7 cellular contexts compared by ENCODE assay signal in the genomic region with DNA sequence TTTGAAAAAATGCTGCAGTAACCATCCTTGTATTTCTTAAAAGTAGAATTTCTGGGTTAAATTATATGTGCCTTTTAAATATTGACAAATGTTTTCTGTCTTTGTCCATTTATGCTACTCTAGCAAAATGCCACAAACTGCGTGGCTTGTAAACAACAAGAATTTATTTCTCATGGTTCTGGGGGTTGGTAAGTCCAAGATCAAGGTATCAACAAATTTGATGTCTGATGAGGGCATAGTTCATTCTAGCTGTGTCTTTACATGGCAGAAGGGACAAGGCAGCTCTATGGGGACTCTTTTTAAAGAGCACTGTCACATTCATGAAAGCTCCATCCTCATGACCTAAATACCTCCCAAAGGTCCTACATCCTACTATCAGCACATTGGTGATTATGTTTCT.
"Had no signal": no experiment of that assay in that cellular context is flagged by ENCODE, and none has a peak within 500 bp of the region (broad histone marks: within the 10 kb centered on the region; RNA-seq: fewer than 3 reads in every experiment).

No MANE protein-coding gene starts in this region.

- H3K27ac ChIP-seq: HL-60, KMS-11 had no signal

- H3K4me3 ChIP-seq: GM23338 had no signal

- ATAC-seq: GM23338 had no signal

- H3K9ac ChIP-seq: KMS-11 had no signal

- DNase-seq: H9, HCEC 1CT, IMR-90, KBM-7 had no signal
